28 cellular contexts compared by ENCODE assay signal in genomic region chr12:69993433-69993832, GRCh38.
"Had no signal": no experiment of that assay in that cellular context is flagged by ENCODE, and none has a peak within 500 bp of the region (broad histone marks: within the 10 kb centered on the region; RNA-seq: fewer than 3 reads in every experiment).

No MANE protein-coding gene starts in this region.

- H3K27me3 ChIP-seq: left lung, neural progenitor cell, neutrophil, right lobe of liver, thyroid gland, vagina had no signal

- H3K4me2 ChIP-seq: neural progenitor cell, smooth muscle cell had no signal

- H3K79me2 ChIP-seq: parathyroid adenoma had no signal

- H3K4me1 ChIP-seq: neural progenitor cell, parathyroid adenoma, psoas muscle, right lobe of liver had no signal

- H3K9ac ChIP-seq: neural progenitor cell, parathyroid adenoma had no signal

- H3K27ac ChIP-seq: left lung, lower lobe of right lung, neural progenitor cell, neutrophil, parathyroid adenoma, psoas muscle, right lobe of liver, thyroid gland, vagina had no signal

- H2AFZ ChIP-seq: neural progenitor cell, parathyroid adenoma had no signal

- H3K9me3 ChIP-seq: lower lobe of right lung, neutrophil, right lobe of liver, thyroid gland, vagina had no signal

- ATAC-seq: left colon; left lung; lower lobe of right lung; natural killer cell; psoas muscle; right lobe of liver; stimulated activated memory B cell treated with anti-CD40 and anti-IgM and Interleukin-4, amounts not matched to agents 10 μg/mL and 1 μg/mL and 100 μg/mL, for 72 hours; stimulated activated naive CD8-positive, alpha-beta T cell treated with anti-CD3 and anti-CD28 coated beads, Interleukin-15, amount 100 ng/mL, for 72 hours had no signal

- H3K4me3 ChIP-seq: left lung, lower lobe of right lung, neural progenitor cell, psoas muscle, right lobe of liver, smooth muscle cell, thyroid gland, vagina had no signal

- DNase-seq: hypothalamus; immature natural killer cell; kidney; left colon; left lung; lower lobe of right lung; mammary epithelial cell; mesenchymal stem cell; naive B cell; natural killer cell; nephron progenitor cell; occipital lobe; psoas muscle; right lobe of liver; stimulated activated CD4-positive, alpha-beta T cell treated with anti-CD3 and anti-CD28 coated beads, Interleukin-1b, Interleukin-23, amount 100 ng/mL, for 48 hours; stimulated activated CD4-positive, alpha-beta T cell treated with anti-CD3 and anti-CD28 coated beads, Interleukin-2, amount 100 ng/mL, for 48 hours; stimulated activated CD4-positive, alpha-beta T cell treated with anti-CD3 and anti-CD28 coated beads, Interleukin-4, amount 100 ng/mL, for 4 hours; stimulated activated CD8-positive, alpha-beta memory T cell treated with anti-CD3 and anti-CD28 coated beads, Interleukin-4, amount 100 ng/mL, for 48 hours; stimulated activated naive CD4-positive, alpha-beta T cell treated with Interleukin-2 at 50 U/mL for 16 hours; stimulated activated naive CD8-positive, alpha-beta T cell treated with anti-CD3 and anti-CD28 coated beads, Interleukin-15, amount 100 ng/mL, for 72 hours; substantia nigra; thyroid gland had no signal

- H3K36me3 ChIP-seq: left lung, lower lobe of right lung, neural progenitor cell, neutrophil, right lobe of liver, thyroid gland, vagina had no signal
